In genomic region chr16:23394141-23394540, GRCh38 we compare ENCODE assay signal across 18 cellular contexts. TPM values are rescaled to one million over a fixed set of nuclear protein-coding genes. Genes with fewer than 3 reads are reported as not detected.
DNase-seq lines count a peak whose midpoint lies in the region; ATAC-seq, FAIRE-seq and TF ChIP-seq lines count a peak whose summit lies in the region.
"Had no signal": no experiment of that assay in that cellular context is flagged by ENCODE, and none has a peak within 500 bp of the region (broad histone marks: within the 10 kb centered on the region; RNA-seq: fewer than 3 reads in every experiment).

No MANE protein-coding gene starts in this region.

- H3K4me1 ChIP-seq in left ventricle myocardium inferior, result peaks cover 31% of the 10 kb centered on the region
- H3K4me1 ChIP-seq in psoas muscle, result peaks cover 35% of the 10 kb centered on the region
- H3K4me1 ChIP-seq in upper lobe of right lung, result peaks cover 7% of the 10 kb centered on the region

- ATAC-seq in psoas muscle (no peak), upper lobe of right lung (no peak)
- ATAC-seq: Panc1 had no signal

- no peaks in the 10 kb centered on the region for H3K27me3 ChIP-seq in left ventricle myocardium inferior (ENCODE audit: low read depth)
- H3K27me3 ChIP-seq in psoas muscle (ENCODE audit: insufficient read depth in 3 of 3, low read length in 2 of 3), result no peaks in the 10 kb centered on the region
- H3K27me3 ChIP-seq in upper lobe of right lung, result no peaks in the 10 kb centered on the region

- H3K36me3 ChIP-seq in left ventricle myocardium inferior, result peaks cover 72% of the 10 kb centered on the region
- peaks cover 0 to 56% of the 10 kb centered on the region in 2 donors for H3K36me3 ChIP-seq in psoas muscle (ENCODE audit: insufficient read depth in 1 of 2, low read depth in 1 of 2)
- H3K36me3 ChIP-seq in upper lobe of right lung, result peaks cover 67% of the 10 kb centered on the region

- H3K9me3 ChIP-seq in left ventricle myocardium inferior (replicated peaks), result no peaks in the 10 kb centered on the region
- H3K9me3 ChIP-seq in psoas muscle, result no peaks in the 10 kb centered on the region
- H3K9me3 ChIP-seq in upper lobe of right lung, result no peaks in the 10 kb centered on the region
- H3K9me3 ChIP-seq: HAP-1 had no signal

- WGBS in psoas muscle, 3 donors, result 24 to 33% (median 29%) methylated on average over 1 of the region's 1 CpG

- DNase-seq in left ventricle myocardium inferior, result no peak
- no peak for DNase-seq in cardiac septum (ENCODE audit: low spot score)
- peak; percentile 50 to 80 for DNase-seq in dermis microvascular lymphatic vessel endothelial cell (ENCODE audit: low read depth in 2 of 2)
- no peak for DNase-seq in psoas muscle
- DNase-seq in upper lobe of right lung, result no peak
- no peak for DNase-seq in effector CD8-positive, alpha-beta T cell (lab: John Stamatoyannopoulos, UW)
- no peak for DNase-seq in NCI-H1092 treated with DMSO at 0.1 percent for 48 hours (lab: John Stamatoyannopoulos, UW)
- DNase-seq in D721Med (ENCODE audit: insufficient read length, low spot score), result no peak
- DNase-seq: DMS 273 treated with DMSO at 0.1 percent for 48 hours, GDM1, NCI-H1436 treated with DMSO at 0.1 percent for 48 hours, NCI-H2029 treated with DMSO at 0.1 percent for 48 hours, NCI-H446 treated with DMSO at 0.1 percent for 48 hours, NCI-H69 had no signal

- H3K4me3 ChIP-seq in left ventricle myocardium inferior, result no peak overlapping the region
- H3K4me3 ChIP-seq in psoas muscle, result no peak overlapping the region
- no peak overlapping the region for H3K4me3 ChIP-seq in upper lobe of right lung
- H3K4me3 ChIP-seq: HAP-1 had no signal

- H3K27ac ChIP-seq in left ventricle myocardium inferior (replicated peaks) (peak overlapping the region; percentile 67), psoas muscle (peak overlapping the region; percentile 66), upper lobe of right lung (peak overlapping the region; percentile 67)
- H3K27ac ChIP-seq: HL-60, KMS-11 had no signal

- FAIRE-seq in D721Med (lab: Jason Lieb, UNC), result no peak

- intact Hi-C loops in left ventricle myocardium inferior (cut with micrococcal nuclease), result no loop called here
- intact Hi-C loops in cardiac septum (cut with DNase I), result no loop called here
- intact Hi-C loops in psoas muscle (cut with DNase I), result no loop called here
- intact Hi-C loops in upper lobe of right lung (cut with DNase I), result no loop called here

- no peak for TF ChIP-seq CTCF in left ventricle myocardium inferior (IDR thresholded peaks at IDR 0.05; ENCODE audit: borderline replicate concordance)
- no peak for TF ChIP-seq CTCF in psoas muscle (IDR thresholded peaks at IDR 0.05)
- TF ChIP-seq CTCF in upper lobe of right lung (IDR thresholded peaks at IDR 0.05), result no peak
- no peak for TF ChIP-seq CTCF in D721Med (IDR thresholded peaks at IDR 0.05; ENCODE audit: insufficient read depth, missing control alignments)

RNA-seq across cellular contexts. Expression of gene COG7, which starts 58.8 kb away (rescaled TPM):
- total RNA-seq in left ventricle myocardium inferior, result 11.7 TPM
- total RNA-seq in cardiac septum, result 14.4 TPM
- 7.6 and 13.7 TPM in 2 replicates for total RNA-seq in dermis microvascular lymphatic vessel endothelial cell
- 1 to 10 TPM; 6.7 to 9.6 (median 9.4) TPM for total RNA-seq in psoas muscle
- polyA plus RNA-seq in psoas muscle, result 10 to 100 TPM in 2 of 3 donors, 1 to 10 TPM in 1; 7.6 to 14.7 (median 10.5) TPM
- 21.2 TPM for total RNA-seq in upper lobe of right lung

Comparison
In these comparisons a context has a peak if more than half of its experiments do, and no peak if none do; other contexts are left out.
1. DNase-seq: peak in dermis microvascular lymphatic vessel endothelial cell (2 of 2); none in left ventricle myocardium inferior (single experiment), cardiac septum (single experiment), psoas muscle (0 of 2), upper lobe of right lung (single experiment), effector CD8-positive, alpha-beta T cell (single experiment), NCI-H1092 treated with DMSO at 0.1 percent for 48 hours (single experiment) and D721Med (single experiment).
2. Peak in every context shown above with its lines, with median percentiles within 50 percentile points of each other: H3K27ac ChIP-seq.